In genomic region chr12:108048686-108049085, GRCh38 we compare ENCODE assay signal across 27 cellular contexts.
"Had no signal": no experiment of that assay in that cellular context is flagged by ENCODE, and none has a peak within 500 bp of the region (broad histone marks: within the 10 kb centered on the region; RNA-seq: fewer than 3 reads in every experiment).

No MANE protein-coding gene starts in this region.

- H3K27me3 ChIP-seq: ascending aorta, breast epithelium, cardiac muscle cell, esophagus muscularis mucosa, foreskin keratinocyte, gastrocnemius medialis had no signal

- ATAC-seq: activated CD4-positive, alpha-beta T cell treated with anti-CD3 and anti-CD28 coated beads for 36 hours; activated naive CD4-positive, alpha-beta T cell treated with anti-CD3 and anti-CD28 coated beads, Interleukin-2, amount 50 U/mL, for 72 hours; activated T-cell treated with anti-CD3 and anti-CD28 coated beads, Interleukin-2, amount 50 U/mL, for 72 hours; effector memory CD8-positive, alpha-beta T cell; foreskin keratinocyte; gastrocnemius medialis had no signal

- H3K4me3 ChIP-seq: ascending aorta, breast epithelium, cardiac muscle cell, coronary artery, esophagus muscularis mucosa, gastrocnemius medialis had no signal

- DNase-seq: activated CD4-positive, alpha-beta memory T cell treated with anti-CD3 and anti-CD28 coated beads, Interleukin-2, amount 10 ng/mL, durations not matched to agents 7 days and 5 days; activated CD4-positive, alpha-beta T cell treated with anti-CD3 and anti-CD28 coated beads for 36 hours; activated CD4-positive, alpha-beta T cell treated with anti-CD3 and anti-CD28 coated beads, Interleukin-2, amount 10 ng/mL, durations not matched to agents 24 days and 14 days; activated CD4-positive, CD25-positive, alpha-beta regulatory T cell; activated CD4-positive, CD25-positive, alpha-beta regulatory T cell treated with anti-CD3 and anti-CD28 coated beads, Interleukin-2, amount 50 U/mL, for 72 hours; activated CD8-positive, alpha-beta memory T cell treated with anti-CD3 and anti-CD28 coated beads, Interleukin-2, amount 50 U/mL, for 48 hours; activated gamma-delta T cell; activated naive CD4-positive, alpha-beta T cell; activated naive CD4-positive, alpha-beta T cell treated with anti-CD3 and anti-CD28 coated beads, Interleukin-2, amount 10 ng/mL, durations not matched to agents 7 days and 5 days; activated naive CD8-positive, alpha-beta T cell treated with anti-CD3 and anti-CD28 coated beads, Interleukin-2, amount 10 ng/mL, durations not matched to agents 7 days and 5 days; activated T-cell treated with anti-CD3 and anti-CD28 coated beads for 4 hours; activated T-cell treated with anti-CD3 and anti-CD28 coated beads, Interleukin-2, amount 50 U/mL, for 24 hours; activated T-cell treated with anti-CD3 and anti-CD28 coated beads, Interleukin-2, amount 50 U/mL, for 72 hours; central memory CD4-positive, alpha-beta T cell; effector CD4-positive, alpha-beta T cell; effector memory CD8-positive, alpha-beta T cell; erythroblast; foreskin keratinocyte; gastrocnemius medialis; glutamatergic neuron; T-helper 2 cell had no signal

- H3K27ac ChIP-seq: ascending aorta, breast epithelium, cardiac muscle cell, coronary artery, esophagus muscularis mucosa, foreskin keratinocyte, gastrocnemius medialis had no signal
